ENCODE assay signal across 20 cellular contexts in genomic region chr10:49617281-49618020, GRCh38. TPM values are rescaled to one million over a fixed set of nuclear protein-coding genes. Genes with fewer than 3 reads are reported as not detected.
DNase-seq lines count a peak whose midpoint lies in the region; ATAC-seq and TF ChIP-seq lines count a peak whose summit lies in the region.
"Had no signal": no experiment of that assay in that cellular context is flagged by ENCODE, and none has a peak within 500 bp of the region (broad histone marks: within the 10 kb centered on the region; RNA-seq: fewer than 3 reads in every experiment).

No MANE protein-coding gene starts in this region.

- POLR2A ChIA-PET in SK-N-SH (lab: Yijun Ruan, JAX), result no interaction called here

- H3K4me1 ChIP-seq in SK-N-SH (ENCODE audit: control insufficient read depth in 1 of 2, insufficient read depth in 2 of 2, low read depth in 1 of 2, low read length in 1 of 2) (peaks cover 0 to 56% of the 10 kb centered on the region in 2 experiments; a peak in 1 of 4 replicates), endodermal cell (ENCODE audit: control insufficient read depth, insufficient read depth, low read length) (no peaks in the 10 kb centered on the region), gastrocnemius medialis (no peaks in the 10 kb centered on the region)
- H3K4me1 ChIP-seq: SJCRH30 had no signal

- no peaks in the 10 kb centered on the region for H3K79me2 ChIP-seq in SK-N-SH (ENCODE audit: insufficient read depth)

- H3F3A ChIP-seq in SK-N-SH (replicated peaks; ENCODE audit: insufficient read depth), result no peaks in the 10 kb centered on the region

- TF ChIP-seq POLR2A in gastrocnemius medialis (IDR thresholded peaks at IDR 0.05), result no peak

- no peak overlapping the region for H3K27ac Mint-ChIP-seq in endodermal cell

- TF ChIP-seq CTCF in SK-N-SH (IDR thresholded peaks at IDR 0.05), result no peak
- TF ChIP-seq CTCF in endodermal cell (conservative IDR thresholded peaks at IDR 0.05), result no peak
- TF ChIP-seq CTCF in gastrocnemius medialis (IDR thresholded peaks at IDR 0.05 in 4 of 5, conservative IDR thresholded peaks at IDR 0.05 in 1 of 5), result no peak

- intact Hi-C loops in sciatic nerve (cut with DNase I), result no loop called here
- intact Hi-C loops in gastrocnemius medialis (cut with DNase I; ENCODE audit: low total_unique reads), result no loop called here

- no peaks in the 10 kb centered on the region for H3K36me3 Mint-ChIP-seq in endodermal cell (ENCODE audit: low read depth)

- 44% methylated on average over 5 of the region's 7 CpGs for WGBS in SK-N-SH (ENCODE audit: low lambda C conversion rate)
- 86 to 90% methylated on average over 3 to 7 of the region's 7 CpGs for WGBS in endodermal cell (ENCODE audit: insufficient coverage in 1 of 2, insufficient read length in 1 of 2), 2 experiments

- H3K4me3 ChIP-seq in SK-N-SH (ENCODE audit: low read depth in 2 of 2, low read length in 1 of 2), result no peak overlapping the region
- no peak overlapping the region for H3K4me3 ChIP-seq in MG63
- H3K4me3 ChIP-seq in endodermal cell (ENCODE audit: low read length), result no peak overlapping the region
- no peak overlapping the region for H3K4me3 ChIP-seq in gastrocnemius medialis
- H3K4me3 ChIP-seq: SJCRH30 had no signal

- CTCF ChIA-PET in SK-N-SH (lab: Yijun Ruan, JAX), result interaction anchor here (1.0 kb wide), 2 partner anchors 46 to 47 kb away, joined by 3 read pairs; no protein-coding TSS in a partner anchor

- peaks cover 84% of the 10 kb centered on the region for H3K27me3 Mint-ChIP-seq in endodermal cell (ENCODE audit: insufficient read depth)

- no peak for ATAC-seq in SK-N-SH treated with all-trans-retinoic acid at 6 μM for 48 hours
- ATAC-seq in sciatic nerve, result no peak
- ATAC-seq in GM19397 (IDR thresholded peaks at IDR 0.05; ENCODE audit: unreplicated experiment), result no peak
- no peak for ATAC-seq in gastrocnemius medialis

- H3K9me3 ChIP-seq in SK-N-SH (no peaks in the 10 kb centered on the region), MG63 (no peaks in the 10 kb centered on the region), endodermal cell (ENCODE audit: control insufficient read depth, low read length) (no peaks in the 10 kb centered on the region), gastrocnemius medialis (no peaks in the 10 kb centered on the region)
- H3K9me3 ChIP-seq: SJCRH30 had no signal

- no peak for TF ChIP-seq EP300 in SK-N-SH (IDR thresholded peaks at IDR 0.05; ENCODE audit: borderline replicate concordance in 1 of 2, low read depth in 1 of 2, low read length in 1 of 2)

- H3K27ac ChIP-seq in SK-N-SH (ENCODE audit: low read depth in 2 of 2, low read length in 1 of 2) (no peak overlapping the region; a peak in 1 of 4 replicates), endodermal cell (ENCODE audit: low read depth, low read length) (no peak overlapping the region), gastrocnemius medialis (no peak overlapping the region)
- H3K27ac ChIP-seq: 22Rv1, RWPE1, SJCRH30 had no signal

- H3K9me3 Mint-ChIP-seq in endodermal cell, result peaks cover 2% of the 10 kb centered on the region

- peak; percentile 73 for DNase-seq in SK-N-SH
- peak; percentile 4 for DNase-seq in MG63
- DNase-seq in endodermal cell, result peak; percentile 24
- peak; percentile 31 for DNase-seq in sciatic nerve (ENCODE audit: low spot score)
- no peak for DNase-seq in NCI-H524 (lab: John Stamatoyannopoulos, UW)
- DNase-seq in gastrocnemius medialis, result no peak
- DNase-seq: DMS 273 treated with DMSO at 0.1 percent for 48 hours, DND-41, HCEC 1CT, Kasumi-1, MM.1S, NCI-H1092, NCI-H146, NCI-H2081, SJCRH30 had no signal

- H3K9me2 ChIP-seq in SK-N-SH, result no peaks in the 10 kb centered on the region

- H3K4me1 Mint-ChIP-seq in endodermal cell, result peaks cover 14% of the 10 kb centered on the region

- no peaks in the 10 kb centered on the region for H4K20me1 ChIP-seq in SK-N-SH (ENCODE audit: insufficient read depth)

- no peak overlapping the region for H2AFZ ChIP-seq in SK-N-SH (ENCODE audit: low read depth)

- no peak overlapping the region for H3K4me3 Mint-ChIP-seq in endodermal cell

- H3K27me3 ChIP-seq in SK-N-SH (ENCODE audit: insufficient read depth) (no peaks in the 10 kb centered on the region), MG63 (peaks cover 48% of the 10 kb centered on the region), endodermal cell (ENCODE audit: control insufficient read depth, insufficient read depth, low read length, poor library complexity, severe bottlenecking) (peaks cover 76% of the 10 kb centered on the region), gastrocnemius medialis (peaks cover 27 to 47% (median 40%) of the 10 kb centered on the region in 3 donors)
- H3K27me3 ChIP-seq: SJCRH30 had no signal

- H3K36me3 ChIP-seq in SK-N-SH (replicated peaks in 1 of 2; ENCODE audit: control insufficient read depth in 1 of 2, insufficient read depth in 2 of 2, low read length in 1 of 2) (no peaks in the 10 kb centered on the region), MG63 (no peaks in the 10 kb centered on the region), endodermal cell (ENCODE audit: control insufficient read depth, insufficient read depth, low read length) (no peaks in the 10 kb centered on the region), gastrocnemius medialis (no peaks in the 10 kb centered on the region)
- H3K36me3 ChIP-seq: SJCRH30 had no signal

- no peak for TF ChIP-seq RAD21 in SK-N-SH (IDR thresholded peaks at IDR 0.05; ENCODE audit: low read length)

- no peak overlapping the region for H3K9ac ChIP-seq in SK-N-SH
- no peak overlapping the region for H3K9ac ChIP-seq in endodermal cell (ENCODE audit: extremely low read depth, low read length, poor library complexity, severe bottlenecking)

- in situ Hi-C loops in gastrocnemius medialis (cut with MboI; ENCODE audit: low sequenced_read_pairs in 4 of 4), result no loop called here

- H3K4me2 ChIP-seq in SK-N-SH, result no peak overlapping the region

TF ChIP-seq in SK-N-SH, 30 proteins besides CTCF, POLR2A, EP300 and RAD21:
- TF ChIP-seq GATA2 (CRISPR knock-in tag; IDR thresholded peaks at IDR 0.05) (peak; percentile 43; the same call in 1 of the 2 replicates), ZBTB33 (IDR thresholded peaks at IDR 0.05; ENCODE audit: borderline replicate concordance, low read depth) (no peak)

TF ChIP-seq in SK-N-SH treated with all-trans-retinoic acid at 6 μM for 48 hours, 23 proteins besides CTCF, POLR2A, EP300 and RAD21 (continues in another document):
- no peak for TF ChIP-seq ZNF8 (CRISPR knock-in tag; IDR thresholded peaks at IDR 0.05)
- TF ChIP-seq POU6F1 (CRISPR knock-in tag; IDR thresholded peaks at IDR 0.05; ENCODE audit: borderline replicate concordance, low read depth), result no peak
- TF ChIP-seq ZC3H10 (CRISPR knock-in tag; IDR thresholded peaks at IDR 0.05), result no peak
- TF ChIP-seq TSHZ2 (CRISPR knock-in tag; IDR thresholded peaks at IDR 0.05), result no peak
- TF ChIP-seq ZFP30 (CRISPR knock-in tag; IDR thresholded peaks at IDR 0.05), result no peak
- TF ChIP-seq ZNF70 (CRISPR knock-in tag; IDR thresholded peaks at IDR 0.05), result no peak
- no peak for TF ChIP-seq PPARA (CRISPR knock-in tag; IDR thresholded peaks at IDR 0.05; ENCODE audit: borderline replicate concordance)

RNA-seq across cellular contexts. Expression of gene CHAT, which starts 3.6 kb away (rescaled TPM):
- polyA plus RNA-seq in SK-N-SH (2012; rRNA removed), result 0.08 TPM in 1 of 2 replicates, not detected in the other
- polyA plus RNA-seq in SK-N-SH (2012; cell fraction: cytosol; rRNA removed), result not detected in 2 replicates
- 0.08 TPM in 1 of 2 replicates, not detected in the other for polyA plus RNA-seq in SK-N-SH (2012; cell fraction: nucleus; rRNA removed)
- not detected in 2 replicates for total RNA-seq in MG63 (2014; rRNA removed; shearing (Covaris generic); ENCODE audit: low replicate concordance)
- total RNA-seq in endodermal cell (not detected), sciatic nerve (not detected), gastrocnemius medialis (not detected)
- 1.1 TPM for polyA plus RNA-seq in endodermal cell (2013, experiment 1 of 2)
- 1.1 TPM for polyA plus RNA-seq in endodermal cell (2013, experiment 2 of 2)
- total RNA-seq: NCI-H460, SJCRH30 had no signal

RNA-seq across cellular contexts. Expression of gene SLC18A3, which starts 7.3 kb away (rescaled TPM):
- polyA plus RNA-seq in SK-N-SH (2012; rRNA removed), result 1.7 TPM in 2 replicates
- polyA plus RNA-seq in SK-N-SH (2012; cell fraction: cytosol; rRNA removed), result 0.84 and 1.6 TPM in 2 replicates
- polyA plus RNA-seq in SK-N-SH (2012; cell fraction: nucleus; rRNA removed), result 1.1 and 1.4 TPM in 2 replicates
- not detected in 2 replicates for total RNA-seq in MG63 (2014; rRNA removed; shearing (Covaris generic); ENCODE audit: low replicate concordance)
- total RNA-seq in endodermal cell (not detected), sciatic nerve (not detected), gastrocnemius medialis (not detected)
- polyA plus RNA-seq in endodermal cell (2013, experiment 1 of 2), result 2.6 TPM
- 2.5 TPM for polyA plus RNA-seq in endodermal cell (2013, experiment 2 of 2)
- total RNA-seq: NCI-H460, SJCRH30 had no signal

Comparison
In these comparisons a context has a peak if more than half of its experiments do, and no peak if none do; other contexts are left out.
1. DNase-seq: peak in SK-N-SH (single experiment), MG63 (single experiment), endodermal cell (single experiment) and sciatic nerve (single experiment); none in NCI-H524 (0 of 2) and gastrocnemius medialis (0 of 2).